ENCODE assay signal across 18 cellular contexts in the genomic region with DNA sequence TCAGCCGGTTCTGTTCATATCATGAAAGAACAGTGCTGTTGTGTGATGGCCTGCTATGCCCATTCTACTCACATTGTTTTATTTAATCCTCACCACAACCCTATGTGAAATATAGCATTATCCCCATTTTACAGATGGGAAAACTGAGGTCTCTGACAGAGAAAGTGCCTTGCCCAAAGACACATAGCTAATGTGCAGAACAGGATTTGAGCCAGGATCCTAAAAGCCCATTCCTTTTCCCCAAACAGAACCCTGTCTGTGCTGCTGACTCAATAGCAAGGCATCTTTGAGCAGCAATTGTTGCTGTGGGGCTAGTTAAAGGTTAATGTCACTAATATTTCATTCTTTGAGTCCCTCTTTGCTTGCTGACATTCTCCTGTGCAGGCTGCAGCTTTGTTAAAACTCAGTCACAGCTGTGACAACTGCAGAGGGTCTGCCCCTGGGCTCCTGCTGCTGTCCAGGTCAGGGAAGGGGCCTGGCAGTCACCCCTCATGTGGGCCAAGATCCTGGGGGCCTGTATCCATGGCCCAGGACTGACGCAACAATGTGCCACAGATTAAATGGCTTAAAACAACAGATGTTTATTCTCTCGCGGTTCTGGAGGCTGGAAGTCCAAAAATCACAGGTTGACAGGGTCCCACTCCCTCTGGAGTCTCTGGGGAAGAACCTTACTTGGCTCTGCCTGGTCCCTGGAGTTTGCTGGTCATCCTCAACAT.
"Had no signal": no experiment of that assay in that cellular context is flagged by ENCODE, and none has a peak within 500 bp of the region (broad histone marks: within the 10 kb centered on the region; RNA-seq: fewer than 3 reads in every experiment).

No MANE protein-coding gene starts in this region.

- H3K27ac ChIP-seq: heart left ventricle, lower lobe of right lung, upper lobe of left lung had no signal

- H3K4me1 ChIP-seq: lower lobe of right lung, upper lobe of left lung had no signal

- H3K36me3 ChIP-seq: heart left ventricle, lower lobe of right lung, upper lobe of left lung had no signal

- DNase-seq: activated CD4-positive, alpha-beta T cell treated with anti-CD3 and anti-CD28 coated beads, Interleukin-2, amount 50 U/mL, for 1 hour; activated naive CD4-positive, alpha-beta T cell; activated naive CD8-positive, alpha-beta T cell treated with anti-CD3 and anti-CD28 coated beads, Interleukin-2, amount 10 ng/mL, durations not matched to agents 7 days and 5 days; cortex of kidney; effector CD4-positive, alpha-beta T cell; foreskin melanocyte; heart left ventricle; immature natural killer cell; left colon; lower lobe of right lung; midbrain; retina; stimulated activated CD4-positive, alpha-beta T cell treated with anti-CD3 and anti-CD28 coated beads, Interleukin-15, amount 100 ng/mL, for 24 hours; stimulated activated CD4-positive, alpha-beta T cell treated with anti-CD3 and anti-CD28 coated beads, Interleukin-4, amount 100 ng/mL, for 1 hour; stimulated activated naive CD4-positive, alpha-beta T cell; substantia nigra; upper lobe of left lung had no signal

- H3K27me3 ChIP-seq: heart left ventricle, upper lobe of left lung had no signal

- H3K4me3 ChIP-seq: heart left ventricle, lower lobe of right lung, upper lobe of left lung had no signal

- H3K9me3 ChIP-seq: lower lobe of right lung, upper lobe of left lung had no signal

- ATAC-seq: heart left ventricle, left colon, lower lobe of right lung had no signal

- FAIRE-seq: endothelial cell of umbilical vein had no signal
